20 cellular contexts compared by ENCODE assay signal in the genomic region with DNA sequence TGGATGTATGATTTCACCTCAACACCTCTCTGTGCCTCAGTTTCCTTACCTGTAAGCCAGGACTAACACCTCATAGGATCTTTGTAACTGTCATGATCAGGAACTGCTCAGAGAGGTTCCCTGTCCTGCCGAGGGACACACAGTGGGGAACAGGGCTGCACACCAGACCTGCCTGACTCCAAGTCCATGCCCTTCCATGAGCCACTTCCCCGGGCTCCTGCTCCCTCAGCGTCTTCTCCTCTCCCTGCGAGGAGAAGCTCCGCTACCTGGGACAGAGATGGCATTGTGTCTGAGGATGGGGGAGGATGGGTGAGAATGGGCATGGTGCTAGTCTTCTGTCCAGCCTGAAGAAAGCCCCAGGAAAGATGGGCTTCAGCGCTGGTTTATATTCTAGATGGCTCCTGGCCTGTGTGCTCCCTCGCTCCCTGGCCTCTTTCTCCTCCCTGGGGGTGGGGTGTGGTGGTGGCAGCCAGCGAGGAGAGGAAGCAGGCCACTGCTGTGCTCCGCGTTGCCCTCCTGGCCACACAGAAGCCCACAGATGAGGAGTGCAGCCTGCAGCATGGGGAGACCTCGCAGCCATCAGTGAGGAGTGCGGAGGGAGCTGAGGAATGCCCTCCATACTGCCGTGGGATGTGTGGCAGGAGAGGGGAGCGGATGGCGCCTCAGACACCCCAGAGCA.
A peak's percentile ranks its signal among the peaks of the same experiment; 100 is the strongest.
DNase-seq lines count a peak whose midpoint lies in the region; ATAC-seq and TF ChIP-seq lines count a peak whose summit lies in the region.
"Had no signal": no experiment of that assay in that cellular context is flagged by ENCODE, and none has a peak within 500 bp of the region (broad histone marks: within the 10 kb centered on the region; RNA-seq: fewer than 3 reads in every experiment).

No MANE protein-coding gene starts in this region.

- intact Hi-C loops in Right ventricle myocardium superior (cut with DNase I), result no loop called here
- intact Hi-C loops in spleen (cut with DNase I; ENCODE audit: low total_unique reads), result no loop called here

- no peak for DNase-seq in cardiac muscle cell (ENCODE audit: low read depth in 1 of 2, low spot score in 1 of 2)
- DNase-seq in Right ventricle myocardium superior, result no peak
- peak; percentile 74 for DNase-seq in RWPE2 (ENCODE audit: low spot score)
- DNase-seq in spleen, result no peak
- DNase-seq in progenitor cell of endocrine pancreas (ENCODE audit: low spot score, unreplicated experiment), result no peak
- DNase-seq in HFFc6, result no peak
- DNase-seq in HEK293T (ENCODE audit: extremely low spot score), result no peak
- DNase-seq: activated T-cell treated with anti-CD3 and anti-CD28 coated beads, Interleukin-2, amount 50 U/mL, for 4 hours; GDM1; NCI-H1417 treated with DMSO at 0.1 percent for 48 hours; NCI-H524; stimulated activated CD4-positive, alpha-beta T cell treated with anti-CD3 and anti-CD28 coated beads, Interleukin-12 subunit alpha, Interleukin-12 subunit beta, amount 100 ng/mL, for 4 hours; T1000 had no signal

- H3K4me1 ChIP-seq in cardiac muscle cell (ENCODE audit: low read depth) (peaks cover 14% of the 10 kb centered on the region), RWPE2 (ENCODE audit: insufficient read depth, poor library complexity, severe bottlenecking) (no peaks in the 10 kb centered on the region), spleen (peaks cover 20 to 86% (median 55%) of the 10 kb centered on the region in 6 donors)

- 66 to 80% (median 71%) methylated on average over 11 to 15 of the region's 15 CpGs for WGBS in spleen, 5 donors

- CTCF ChIA-PET in HEK293T (lab: Yijun Ruan, JAX), result no interaction called here

- H3K4me3 Mint-ChIP-seq in progenitor cell of endocrine pancreas (ENCODE audit: low read depth), result no peak overlapping the region
- H3K4me3 Mint-ChIP-seq in HFFc6, result no peak overlapping the region
- H3K4me3 Mint-ChIP-seq: activated T-cell treated with anti-CD3 and anti-CD28 coated beads, Interleukin-2, amount 50 U/mL, for 4 hours; dendritic cell treated with granulocyte-macrophage colony-stimulating factor and Interleukin-4, amounts not matched to agents 40 ng/mL and 50 ng/mL, for 4 days; IgD-negative memory B cell; nephron had no signal

- H3K9me3 Mint-ChIP-seq in progenitor cell of endocrine pancreas (ENCODE audit: low read depth), result no peaks in the 10 kb centered on the region
- no peaks in the 10 kb centered on the region for H3K9me3 Mint-ChIP-seq in HFFc6
- H3K9me3 Mint-ChIP-seq: activated naive CD4-positive, alpha-beta T cell treated with anti-CD3 and anti-CD28 coated beads, Interleukin-2, amount 50 U/mL, for 72 hours; activated T-cell treated with anti-CD3 and anti-CD28 coated beads, Interleukin-2, amount 50 U/mL, for 4 hours; dendritic cell treated with granulocyte-macrophage colony-stimulating factor and Interleukin-4, amounts not matched to agents 40 ng/mL and 50 ng/mL, for 4 days; IgD-negative memory B cell; nephron had no signal

- H3K36me3 Mint-ChIP-seq in progenitor cell of endocrine pancreas (ENCODE audit: insufficient read depth) (peaks cover 5% of the 10 kb centered on the region), HFFc6 (ENCODE audit: low read depth) (no peaks in the 10 kb centered on the region)

- H3K27ac Mint-ChIP-seq in progenitor cell of endocrine pancreas (no peak overlapping the region), HFFc6 (no peak overlapping the region)
- H3K27ac Mint-ChIP-seq: dendritic cell treated with granulocyte-macrophage colony-stimulating factor and Interleukin-4, amounts not matched to agents 40 ng/mL and 50 ng/mL, for 4 days; IgD-negative memory B cell; nephron had no signal

- H3K4me3 ChIP-seq in cardiac muscle cell (no peak overlapping the region), RWPE2 (ENCODE audit: severe bottlenecking) (no peak overlapping the region), spleen (no peak overlapping the region)

- H3K27me3 ChIP-seq in cardiac muscle cell (no peaks in the 10 kb centered on the region), RWPE2 (ENCODE audit: insufficient read depth, poor library complexity, severe bottlenecking) (no peaks in the 10 kb centered on the region), layer of hippocampus (ENCODE audit: control insufficient read depth, insufficient read depth, low read length) (no peaks in the 10 kb centered on the region), spleen (replicated peaks in 1 of 7) (no peaks in the 10 kb centered on the region)

- H3K27ac ChIP-seq in cardiac muscle cell, result peak overlapping the region; percentile 34
- H3K27ac ChIP-seq in RWPE2 (ENCODE audit: poor library complexity, severe bottlenecking), result no peak overlapping the region
- peak overlapping the region; percentile 31 for H3K27ac ChIP-seq in layer of hippocampus (ENCODE audit: low read depth, low read length)
- H3K27ac ChIP-seq in spleen, result peak overlapping the region in 5 of 8 donors; percentile 32 to 62 (median 48)
- H3K27ac ChIP-seq: epithelial cell of prostate had no signal

- TF ChIP-seq CTCF in cardiac muscle cell (IDR thresholded peaks at IDR 0.05; ENCODE audit: low read depth, low read length) (no peak), RWPE2 (IDR thresholded peaks at IDR 0.05; ENCODE audit: poor library complexity, severe bottlenecking) (no peak), spleen (IDR thresholded peaks at IDR 0.05 in 8 of 11, conservative IDR thresholded peaks at IDR 0.05 in 3 of 11) (no peak), progenitor cell of endocrine pancreas (IDR thresholded peaks at IDR 0.05; ENCODE audit: unreplicated experiment) (no peak), HFFc6 (IDR thresholded peaks at IDR 0.05) (no peak)

- POLR2A ChIA-PET in HEK293T (lab: Yijun Ruan, JAX), result no interaction called here

- H3K4me1 Mint-ChIP-seq in progenitor cell of endocrine pancreas (ENCODE audit: low read depth), result peaks cover 11% of the 10 kb centered on the region
- H3K4me1 Mint-ChIP-seq in HFFc6 (ENCODE audit: low read depth), result peaks cover 6% of the 10 kb centered on the region

- no peaks in the 10 kb centered on the region for H3K9me3 ChIP-seq in cardiac muscle cell (ENCODE audit: low read depth)
- H3K9me3 ChIP-seq in RWPE2 (ENCODE audit: severe bottlenecking), result no peaks in the 10 kb centered on the region
- H3K9me3 ChIP-seq in spleen, result no peaks in the 10 kb centered on the region

- ATAC-seq in Right ventricle myocardium superior (ENCODE audit: poor library complexity) (no peak), RWPE2 (ENCODE audit: low read depth) (no peak)
- ATAC-seq: activated CD4-positive, CD25-positive, alpha-beta regulatory T cell treated with anti-CD3 and anti-CD28 coated beads, Interleukin-2, amount 50 U/mL, for 24 hours; activated naive CD4-positive, alpha-beta T cell treated with anti-CD3 and anti-CD28 coated beads, Interleukin-2, amount 50 U/mL, for 72 hours; activated T-cell treated with anti-CD3 and anti-CD28 coated beads, Interleukin-2, amount 50 U/mL, for 4 hours had no signal

- H3K27me3 Mint-ChIP-seq in progenitor cell of endocrine pancreas (peaks cover 27% of the 10 kb centered on the region), HFFc6 (ENCODE audit: insufficient read depth) (peaks cover 9% of the 10 kb centered on the region)
- H3K27me3 Mint-ChIP-seq: IgD-negative memory B cell had no signal

- no peak for TF ChIP-seq POLR2A in spleen (IDR thresholded peaks at IDR 0.05)

- no peaks in the 10 kb centered on the region for H3K36me3 ChIP-seq in cardiac muscle cell
- no peaks in the 10 kb centered on the region for H3K36me3 ChIP-seq in RWPE2 (ENCODE audit: low read depth)
- peaks cover 0 to 46% (median 1%) of the 10 kb centered on the region in 6 donors for H3K36me3 ChIP-seq in spleen

TF ChIP-seq in HEK293T, 16 proteins besides CTCF, POLR2A, EP300 and RAD21:
- TF ChIP-seq FOXK2 (IDR thresholded peaks at IDR 0.05), result no peak
- no peak for TF ChIP-seq SUZ12 (IDR thresholded peaks at IDR 0.05)
